In the genomic region with DNA sequence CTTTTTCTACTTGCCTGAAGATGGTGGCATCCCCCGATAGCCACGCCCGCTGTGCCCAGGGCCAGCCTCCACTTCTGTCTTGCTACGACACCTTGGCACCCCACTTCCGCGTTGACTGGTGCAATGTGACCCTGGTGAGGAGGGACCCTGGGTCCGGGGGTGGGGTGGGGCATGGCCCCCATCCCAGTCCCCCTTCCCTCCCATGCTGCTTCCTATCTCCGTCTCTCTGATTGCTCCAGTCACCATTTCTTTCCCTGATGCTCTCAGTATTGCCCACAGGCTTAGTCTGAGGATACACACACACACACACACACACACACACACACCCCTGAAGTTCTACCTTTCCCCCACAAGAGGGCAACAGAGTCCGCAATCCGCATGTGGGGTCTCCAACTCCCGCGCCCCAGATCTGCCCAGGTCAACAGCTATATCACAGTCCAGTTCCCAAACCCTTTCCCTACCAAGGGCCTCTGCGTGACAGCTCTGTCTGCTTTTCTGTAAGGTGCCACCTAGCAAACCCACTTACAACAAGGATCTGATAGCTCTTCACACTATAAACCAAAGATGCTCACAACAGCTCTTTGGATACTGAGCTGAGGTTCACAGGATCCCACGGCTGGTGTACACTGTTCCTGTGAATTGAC, we compare ENCODE assay signal across 9 cellular contexts. TPM values are rescaled to one million over a fixed set of nuclear protein-coding genes. Genes with fewer than 3 reads are reported as not detected.
A peak's percentile ranks its signal among the peaks of the same experiment; 100 is the strongest.
DNase-seq lines count a peak whose midpoint lies in the region; ATAC-seq and TF ChIP-seq lines count a peak whose summit lies in the region.
"Had no signal": no experiment of that assay in that cellular context is flagged by ENCODE, and none has a peak within 500 bp of the region (broad histone marks: within the 10 kb centered on the region; RNA-seq: fewer than 3 reads in every experiment).

No MANE protein-coding gene starts in this region.

- H2BK120ac ChIP-seq in H9 (ENCODE audit: low read depth, low read length, poor library complexity, severe bottlenecking): no peak overlapping the region

- H2BK12ac ChIP-seq in H9 (ENCODE audit: insufficient read length, low read depth, low read length): no peak overlapping the region

- no peak overlapping the region for H3K14ac ChIP-seq in H9 (ENCODE audit: insufficient read depth, low read length)

- H4K5ac ChIP-seq in H9 (ENCODE audit: insufficient read length, low read depth, low read length): no peak overlapping the region

- H3K4me3 Mint-ChIP-seq in H9: no peak overlapping the region

- no peak overlapping the region for H2AFZ ChIP-seq in H9 (ENCODE audit: low read length)

- H4K91ac ChIP-seq in H9 (ENCODE audit: insufficient read length, low read depth, low read length): no peak overlapping the region

- DNase-seq in H9 (peak; percentile 91), NOMO-1 treated with DMSO at 0.1 percent for 48 hours (lab: John Stamatoyannopoulos, UW; ENCODE audit: unreplicated experiment) (peak; percentile 65), esophagus squamous epithelium (lab: John Stamatoyannopoulos, UW) (no peak), nucleus accumbens (lab: John Stamatoyannopoulos, UW) (peak in 31 of 56 donors; percentile 9 to 59 (median 26))
- peak; percentile 59 for DNase-seq in activated CD8-positive, alpha-beta memory T cell treated with anti-CD3 and anti-CD28 coated beads, Interleukin-2, amount 50 U/mL, for 4 hours

- H3K4me1 ChIP-seq in BLaER1: peaks cover 47% of the 10 kb centered on the region
- H3K4me1 ChIP-seq in H9 (ENCODE audit: insufficient read depth, low read length): peaks cover 3% of the 10 kb centered on the region; the same call in 1 of the 2 replicates
- peaks cover 2 to 50% (median 7%) of the 10 kb centered on the region in 3 donors for H3K4me1 ChIP-seq in esophagus squamous epithelium

- peaks cover 4% of the 10 kb centered on the region for H3K27me3 Mint-ChIP-seq in H9 (ENCODE audit: low read depth)

- H3K27me3 ChIP-seq in BLaER1 (no peaks in the 10 kb centered on the region), H9 (ENCODE audit: insufficient read depth, low read length) (no peaks in the 10 kb centered on the region), esophagus squamous epithelium (peaks cover 0 to 5% (median 0%) of the 10 kb centered on the region in 4 donors)

- no peaks in the 10 kb centered on the region for H3K36me3 Mint-ChIP-seq in H9 (ENCODE audit: insufficient read depth in 1 of 3, low read depth in 3 of 3)

- no peaks in the 10 kb centered on the region; a peak in 1 of 5 replicates for H3K9me3 Mint-ChIP-seq in H9

- H3K27ac ChIP-seq in BLaER1 (peak overlapping the region; percentile 22; the same call in 1 of the 2 replicates), H9 (ENCODE audit: insufficient read length, low read depth, low read length) (no peak overlapping the region), esophagus squamous epithelium (peak overlapping the region in 1 of 4 donors; percentile 39)

- H3K9ac ChIP-seq in BLaER1 (no peak overlapping the region), H9 (ENCODE audit: extremely low read depth, insufficient read length, low read length) (no peak overlapping the region)

- no peak for TF ChIP-seq POLR2A in esophagus squamous epithelium (IDR thresholded peaks at IDR 0.05)

- WGBS in H9 (ENCODE audit: extremely low coverage, insufficient read length, low lambda C conversion rate): no CpG with 5 or more reads among the region's 14 CpGs
- WGBS in esophagus squamous epithelium, 2 donors: 21 to 32% methylated on average over 11 to 14 of the region's 14 CpGs

- no peaks in the 10 kb centered on the region for H3K79me1 ChIP-seq in H9 (ENCODE audit: insufficient read depth, low read depth, low read length, poor library complexity, severe bottlenecking)

- H3K18ac ChIP-seq in H9 (ENCODE audit: insufficient read length, low read depth, low read length): no peak overlapping the region

- H3K79me2 ChIP-seq in H9 (ENCODE audit: insufficient read depth, low read length): no peaks in the 10 kb centered on the region

- no peak overlapping the region for H3K56ac ChIP-seq in H9 (ENCODE audit: insufficient read length, low read depth, low read length)

- H4K20me1 ChIP-seq in BLaER1 (no peaks in the 10 kb centered on the region), H9 (ENCODE audit: control insufficient read depth, insufficient read depth, insufficient read length) (no peaks in the 10 kb centered on the region)

- TF ChIP-seq CTCF in H9 (conservative IDR thresholded peaks at IDR 0.05) (peak; percentile 67), esophagus squamous epithelium (IDR thresholded peaks at IDR 0.05) (peak; percentile 77 to 94 (median 85))

- H2BK5ac ChIP-seq in H9 (ENCODE audit: insufficient read length, low read length): no peak overlapping the region

- no peak overlapping the region for H3T11ph ChIP-seq in H9 (ENCODE audit: low read length)

- no peak overlapping the region for H3K23ac ChIP-seq in H9 (ENCODE audit: insufficient read length, low read depth, low read length)

- H3K23me2 ChIP-seq in H9 (ENCODE audit: insufficient read length, low read depth, low read length, poor library complexity, severe bottlenecking): no peaks in the 10 kb centered on the region

- ATAC-seq in HG02885 (IDR thresholded peaks at IDR 0.05; ENCODE audit: poor library complexity, unreplicated experiment) (no peak), HG03521 (IDR thresholded peaks at IDR 0.05; ENCODE audit: unreplicated experiment) (no peak)

- H4K8ac ChIP-seq in H9 (replicated peaks; ENCODE audit: insufficient read length, low read depth, low read length): no peak overlapping the region

- no peak overlapping the region for H3K4ac ChIP-seq in H9 (ENCODE audit: low read depth, low read length)

- no peaks in the 10 kb centered on the region for H3K36me3 ChIP-seq in BLaER1
- no peaks in the 10 kb centered on the region for H3K36me3 ChIP-seq in esophagus squamous epithelium

- peak overlapping the region; percentile 55 for H3K4me2 ChIP-seq in BLaER1
- H3K4me2 ChIP-seq in H9 (ENCODE audit: insufficient read depth, insufficient read length, low read length): no peak overlapping the region

- H3K9me3 ChIP-seq in BLaER1 (no peaks in the 10 kb centered on the region), H9 (ENCODE audit: control insufficient read depth, low read depth, low read length) (no peaks in the 10 kb centered on the region), esophagus squamous epithelium (no peaks in the 10 kb centered on the region)

- H3K4me1 Mint-ChIP-seq in H9: peaks cover 20 to 49% of the 10 kb centered on the region in 2 experiments

- no peak overlapping the region for H2AK5ac ChIP-seq in H9 (ENCODE audit: insufficient read length, low read length)

- H3K27ac Mint-ChIP-seq in H9: peak overlapping the region in 1 of 3 experiments; percentile 13; a peak in 1 of 7 replicates

- H2BK20ac ChIP-seq in H9 (ENCODE audit: low read depth, low read length, poor library complexity, severe bottlenecking): no peak overlapping the region

- no peak overlapping the region for H2BK15ac ChIP-seq in H9 (ENCODE audit: low read depth, low read length)

- H3K4me3 ChIP-seq in BLaER1 (no peak overlapping the region), esophagus squamous epithelium (no peak overlapping the region)

- intact Hi-C loops in esophagus squamous epithelium (cut with DNase I): no loop called here

RNA-seq across cellular contexts. Expression of a gene that starts 3.4 kb away (rescaled TPM):
- total RNA-seq in H9 (2021) (0.24 TPM in 1 of 2 replicates, not detected in the other), esophagus squamous epithelium (10 to 100 TPM in 1 of 4 donors, 1 to 10 TPM in 3; 1.9 to 15.1 (median 6.9) TPM)
- total RNA-seq: pulmonary artery endothelial cell had no signal

RNA-seq across cellular contexts. Expression of a gene that starts 18.8 kb away (rescaled TPM):
- 23.0 and 25.8 TPM in 2 replicates for total RNA-seq in H9 (2021)
- 10 to 100 TPM; 24.9 to 35.9 (median 28.2) TPM for total RNA-seq in esophagus squamous epithelium

RNA-seq across cellular contexts. Expression of a gene that starts 32.2 kb away (rescaled TPM):
- total RNA-seq in H9 (2021): 104 and 112 TPM in 2 replicates
- 10 to 100 TPM; 12.4 to 20.8 (median 19.7) TPM for total RNA-seq in esophagus squamous epithelium

RNA-seq across cellular contexts. Expression of a gene that starts 39.3 kb away (rescaled TPM):
- total RNA-seq in H9 (2021) (4.8 and 5.9 TPM in 2 replicates), esophagus squamous epithelium (under 1 TPM in 1 of 4 donors, not detected in 3; 0.57 TPM)
